In the genomic region with DNA sequence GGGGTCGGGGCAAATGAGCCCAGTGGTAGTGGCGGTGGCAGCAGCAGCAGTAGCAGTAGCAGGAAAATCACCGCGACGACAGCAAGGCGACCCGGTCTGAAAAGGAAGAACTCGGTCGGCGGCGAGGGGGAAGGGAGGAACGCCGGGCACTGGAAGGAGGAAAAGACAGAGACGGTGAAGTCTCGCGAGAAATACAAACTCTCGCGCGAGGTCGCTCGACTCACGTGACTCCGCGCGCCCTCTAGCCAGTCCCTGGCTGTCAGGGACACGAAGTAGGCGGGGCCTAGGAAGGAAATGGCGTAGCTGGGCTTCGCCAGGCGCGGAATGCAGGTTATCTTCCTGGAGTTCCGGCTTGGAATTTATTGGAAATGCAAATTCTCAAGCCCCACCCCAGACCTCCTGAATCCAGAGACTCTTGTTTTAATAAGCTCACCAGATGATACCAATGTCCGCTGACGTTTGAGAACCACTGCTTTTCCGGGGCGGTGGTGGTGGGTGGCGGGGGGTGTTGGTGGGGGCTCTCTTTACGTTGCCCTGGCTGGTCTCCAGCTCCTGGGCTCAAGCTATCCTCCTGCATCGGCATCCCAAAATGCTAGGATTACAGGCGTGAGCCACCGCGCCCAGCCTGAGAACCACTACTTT, we compare ENCODE assay signal across 8 cellular contexts. TPM values are rescaled to one million over a fixed set of nuclear protein-coding genes. Genes with fewer than 3 reads are reported as not detected.
DNase-seq lines count a peak whose midpoint lies in the region; ATAC-seq, FAIRE-seq and TF ChIP-seq lines count a peak whose summit lies in the region.

A gene (minus strand): TSS at position 141 of the 642 bp plus-strand sequence. CDS start 1,333 bp downstream, outside the sequence.

- H3K36me3 ChIP-seq in adrenal gland (replicated peaks in 1 of 2) (peaks cover 0 to 24% of the 10 kb centered on the region in 2 donors), trophoblast cell (ENCODE audit: control insufficient read depth in 1 of 2, insufficient read depth in 2 of 2, low read length in 2 of 2) (peaks cover 4 to 10% of the 10 kb centered on the region in 2 experiments), transverse colon (peaks cover 0 to 16% (median 7%) of the 10 kb centered on the region in 4 donors)

- in situ Hi-C loops in transverse colon (cut with MboI; ENCODE audit: low pct_ligation_motif_present in 1 of 4, low pct_unique_long_range_greater_than_20kb in 1 of 4, low sequenced_read_pairs in 3 of 4) = loop anchor here in 2 of 4 donors (25.0 kb wide), 2 partner anchors 232 to 582 kb away; no protein-coding TSS in a partner anchor

- WGBS in adrenal gland, 4 donors = 0% methylated on average over 37 to 42 of the region's 42 CpGs
- WGBS in trophoblast cell (ENCODE audit: extremely low coverage, insufficient coverage, insufficient read length) = no CpG with 5 or more reads among the region's 42 CpGs
- 0 to 1% methylated on average over 11 to 41 of the region's 42 CpGs for whole genome bisulfite sequencing in transverse colon (ENCODE audit: low coverage in 1 of 2), 2 donors

- H3K79me2 ChIP-seq in trophoblast cell (ENCODE audit: control insufficient read depth, insufficient read depth, low read length, poor library complexity) = peaks cover 7% of the 10 kb centered on the region

- H3K18ac ChIP-seq in trophoblast cell (ENCODE audit: low read length) = peak within 1 kb of the TSS; percentile 92

- H3K4me1 ChIP-seq in adrenal gland (replicated peaks in 1 of 2) (peaks cover 10 to 48% of the 10 kb centered on the region in 2 donors), trophoblast cell (ENCODE audit: control insufficient read depth in 1 of 2, insufficient read depth in 2 of 2, low read length in 2 of 2) (no peaks in the 10 kb centered on the region), transverse colon (peaks cover 8 to 54% (median 23%) of the 10 kb centered on the region in 4 donors)

- H3K27me3 ChIP-seq in adrenal gland (no peaks in the 10 kb centered on the region), trophoblast cell (ENCODE audit: insufficient read depth, low read length) (no peaks in the 10 kb centered on the region), transverse colon (peaks cover 3% of the 10 kb centered on the region)

- ATAC-seq in HG02852 (IDR thresholded peaks at IDR 0.05; ENCODE audit: unreplicated experiment) = peak; percentile 88

- no peak within 1 kb of the TSS for H3K23ac ChIP-seq in trophoblast cell (ENCODE audit: low read length)

- peak within 1 kb of the TSS; percentile 77 for H2AFZ ChIP-seq in trophoblast cell (ENCODE audit: insufficient read depth, low read length, poor library complexity)

- H3K9ac ChIP-seq in trophoblast cell (ENCODE audit: low read length) = peak within 1 kb of the TSS; percentile 100

- peak within 1 kb of the TSS; percentile 96 for H2BK120ac ChIP-seq in trophoblast cell (ENCODE audit: insufficient read depth, low read length, poor library complexity)

- peaks cover 10% of the 10 kb centered on the region for H3K79me1 ChIP-seq in trophoblast cell (ENCODE audit: low read length)

- H3K4me2 ChIP-seq in trophoblast cell (ENCODE audit: low read length) = peak within 1 kb of the TSS; percentile 75

- peak; percentile 88 for DNase-seq in GM12892 (ENCODE audit: insufficient read length)
- DNase-seq in NCI-H146 (lab: John Stamatoyannopoulos, UW) = peak; percentile 99
- DNase-seq in T-helper 1 cell = peak; percentile 94 to 97 (median 95)
- peak; percentile 98 to 100 (median 99) for DNase-seq in adrenal gland
- DNase-seq in cardiac septum (ENCODE audit: low spot score) = peak; percentile 99
- DNase-seq in trophoblast cell = peak; percentile 100
- peak; percentile 99 for DNase-seq in transverse colon

- TF ChIP-seq CTCF in adrenal gland (IDR thresholded peaks at IDR 0.05) = no peak
- TF ChIP-seq CTCF in transverse colon (IDR thresholded peaks at IDR 0.05) = no peak

- H2BK12ac ChIP-seq in trophoblast cell (ENCODE audit: low read length) = peak within 1 kb of the TSS; percentile 76

- peak within 1 kb of the TSS; percentile 96 for H3K14ac ChIP-seq in trophoblast cell (ENCODE audit: low read length)

- FAIRE-seq in GM12892 (lab: Jason Lieb, UNC) = peak; percentile 99

- peak within 1 kb of the TSS; percentile 100 for H3K4ac ChIP-seq in trophoblast cell (ENCODE audit: low read depth, low read length)

- H4K91ac ChIP-seq in trophoblast cell (ENCODE audit: low read depth, low read length) = peak within 1 kb of the TSS; percentile 94

- peak; percentile 93 for TF ChIP-seq POLR2A in GM12892 (IDR thresholded peaks at IDR 0.05; ENCODE audit: low read depth, low read length)
- TF ChIP-seq POLR2A in adrenal gland (IDR thresholded peaks at IDR 0.05) = peak; percentile 48 to 82
- TF ChIP-seq POLR2A in transverse colon (IDR thresholded peaks at IDR 0.05) = peak; percentile 81

- H2AK5ac ChIP-seq in trophoblast cell (ENCODE audit: low read length) = peak within 1 kb of the TSS; percentile 98

- H4K12ac ChIP-seq in trophoblast cell (ENCODE audit: low read depth, low read length) = peak within 1 kb of the TSS; percentile 100

- H3K9me3 ChIP-seq in adrenal gland (replicated peaks in 1 of 3) = no peaks in the 10 kb centered on the region
- H3K9me3 ChIP-seq in trophoblast cell (ENCODE audit: insufficient read depth, low read depth, low read length) = no peaks in the 10 kb centered on the region
- no peaks in the 10 kb centered on the region for H3K9me3 ChIP-seq in transverse colon

- H4K8ac ChIP-seq in trophoblast cell (ENCODE audit: low read depth, low read length) = peak within 1 kb of the TSS; percentile 96

- intact Hi-C loops in adrenal gland (cut with DNase I) (no loop called here), cardiac septum (cut with DNase I) (loop anchor here (2.0 kb wide), 1 partner anchor 196 kb away; no protein-coding TSS in a partner anchor), transverse colon (cut with DNase I; ENCODE audit: low total_unique reads) (no loop called here)

- H3K4me3 ChIP-seq in adrenal gland (peak within 1 kb of the TSS; percentile 56 to 92 (median 84)), trophoblast cell (ENCODE audit: low read depth, low read length) (peak within 1 kb of the TSS; percentile 99), transverse colon (peak within 1 kb of the TSS; percentile 78 to 99 (median 95))

- H3K27ac ChIP-seq in adrenal gland (peak within 1 kb of the TSS; percentile 89 to 95 (median 93)), trophoblast cell (ENCODE audit: low read depth, low read length) (peak within 1 kb of the TSS; percentile 82), transverse colon (peak within 1 kb of the TSS; percentile 92 to 98 (median 96))

- peak within 1 kb of the TSS; percentile 77 for H2BK5ac ChIP-seq in trophoblast cell (ENCODE audit: low read depth, low read length, poor library complexity)

- no peak for TF ChIP-seq EP300 in transverse colon (IDR thresholded peaks at IDR 0.05; ENCODE audit: low read depth)

RNA-seq across cellular contexts. Expression of the gene that starts here (rescaled TPM):
- 30.7 TPM for polyA plus RNA-seq in GM12892 (2012; ENCODE audit: missing spikeins)
- total RNA-seq in adrenal gland (10 to 100 TPM in 4 of 8 donors, 1 to 10 TPM in 4; 3.7 to 30.0 (median 18.2) TPM), cardiac septum (25.8 TPM), transverse colon (10 to 100 TPM in 1 of 4 donors, 1 to 10 TPM in 3; 3.6 to 15.7 (median 8.9) TPM)
- 10 to 100 TPM in 1 of 3 donors, 1 to 10 TPM in 2; 8.7 to 34.4 (median 9.8) TPM for polyA plus RNA-seq in adrenal gland
- polyA plus RNA-seq in trophoblast cell (2013) = 35.4 and 36.5 TPM in 2 replicates

Comparison
In these comparisons a context has a peak if more than half of its experiments do, and no peak if none do; other contexts are left out.
1. Peak in every context shown above with its lines: DNase-seq, ATAC-seq, H3K4me3 ChIP-seq and H3K27ac ChIP-seq.